1 cellular context compared by ENCODE assay signal in the genomic region with DNA sequence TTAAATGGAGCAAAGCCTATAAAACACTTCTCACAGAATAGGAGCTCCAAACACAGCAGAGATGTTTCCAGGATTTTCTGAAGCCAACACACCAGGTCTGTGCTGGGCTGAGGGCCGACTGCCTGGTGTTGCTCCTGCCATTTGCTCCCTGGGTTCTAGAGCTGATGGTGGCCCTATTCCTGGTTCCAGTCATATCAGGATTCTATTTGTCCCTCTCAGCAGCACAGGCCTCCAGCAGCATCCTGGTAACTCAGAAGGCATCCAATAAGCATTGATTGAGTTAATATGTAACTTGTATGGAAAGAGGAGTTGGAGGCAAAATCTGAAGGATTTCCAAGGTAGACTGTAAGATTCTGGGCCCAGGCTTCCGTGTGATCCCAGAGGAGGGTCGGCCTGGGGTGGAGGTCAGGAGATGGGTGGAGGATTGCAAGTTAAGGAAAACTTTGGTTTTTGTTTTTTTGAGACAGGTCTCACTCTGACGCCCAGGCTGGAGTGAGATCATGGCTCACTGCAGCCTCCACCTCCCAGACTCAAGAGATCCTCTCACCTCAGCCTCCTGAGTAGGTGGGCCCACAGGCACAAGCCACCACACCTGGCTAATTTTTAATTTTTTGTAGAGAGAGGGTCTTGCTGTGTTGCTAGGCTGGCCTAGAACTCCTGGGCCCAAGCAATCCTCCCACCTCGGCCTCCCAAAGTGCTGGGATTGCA.
A peak's percentile ranks its signal among the peaks of the same experiment; 100 is the strongest.
TF ChIP-seq lines count a peak whose summit lies in the region.

No MANE protein-coding gene starts in this region.

TF ChIP-seq in HepG2, 621 proteins besides CTCF, POLR2A, EP300 and RAD21 (continued from another document):
- TF ChIP-seq HDAC2 (CRISPR knock-in tag; IDR thresholded peaks at IDR 0.05) (0 out of 2 replicates have a peak, but pooled peaks have one; percentile 7), ZNF720 (CRISPR knock-in tag; IDR thresholded peaks at IDR 0.05) (no peak), ZNF7 (CRISPR knock-in tag; IDR thresholded peaks at IDR 0.05) (no peak), ZNF766 (CRISPR knock-in tag; IDR thresholded peaks at IDR 0.05; ENCODE audit: borderline replicate concordance) (no peak), NRL (CRISPR knock-in tag; IDR thresholded peaks at IDR 0.05; ENCODE audit: borderline replicate concordance) (no peak), ZNF850 (CRISPR knock-in tag; conservative IDR thresholded peaks at IDR 0.05) (no peak), HNRNPUL1 (IDR thresholded peaks at IDR 0.05; ENCODE audit: low read depth, low read length) (no peak), ZNF343 (CRISPR knock-in tag; IDR thresholded peaks at IDR 0.05) (no peak), ZNF296 (CRISPR knock-in tag; conservative IDR thresholded peaks at IDR 0.05) (no peak), SRY (CRISPR knock-in tag; IDR thresholded peaks at IDR 0.05) (no peak), AHR (CRISPR knock-in tag; IDR thresholded peaks at IDR 0.05) (no peak)
- TF ChIP-seq, protein P1, sequence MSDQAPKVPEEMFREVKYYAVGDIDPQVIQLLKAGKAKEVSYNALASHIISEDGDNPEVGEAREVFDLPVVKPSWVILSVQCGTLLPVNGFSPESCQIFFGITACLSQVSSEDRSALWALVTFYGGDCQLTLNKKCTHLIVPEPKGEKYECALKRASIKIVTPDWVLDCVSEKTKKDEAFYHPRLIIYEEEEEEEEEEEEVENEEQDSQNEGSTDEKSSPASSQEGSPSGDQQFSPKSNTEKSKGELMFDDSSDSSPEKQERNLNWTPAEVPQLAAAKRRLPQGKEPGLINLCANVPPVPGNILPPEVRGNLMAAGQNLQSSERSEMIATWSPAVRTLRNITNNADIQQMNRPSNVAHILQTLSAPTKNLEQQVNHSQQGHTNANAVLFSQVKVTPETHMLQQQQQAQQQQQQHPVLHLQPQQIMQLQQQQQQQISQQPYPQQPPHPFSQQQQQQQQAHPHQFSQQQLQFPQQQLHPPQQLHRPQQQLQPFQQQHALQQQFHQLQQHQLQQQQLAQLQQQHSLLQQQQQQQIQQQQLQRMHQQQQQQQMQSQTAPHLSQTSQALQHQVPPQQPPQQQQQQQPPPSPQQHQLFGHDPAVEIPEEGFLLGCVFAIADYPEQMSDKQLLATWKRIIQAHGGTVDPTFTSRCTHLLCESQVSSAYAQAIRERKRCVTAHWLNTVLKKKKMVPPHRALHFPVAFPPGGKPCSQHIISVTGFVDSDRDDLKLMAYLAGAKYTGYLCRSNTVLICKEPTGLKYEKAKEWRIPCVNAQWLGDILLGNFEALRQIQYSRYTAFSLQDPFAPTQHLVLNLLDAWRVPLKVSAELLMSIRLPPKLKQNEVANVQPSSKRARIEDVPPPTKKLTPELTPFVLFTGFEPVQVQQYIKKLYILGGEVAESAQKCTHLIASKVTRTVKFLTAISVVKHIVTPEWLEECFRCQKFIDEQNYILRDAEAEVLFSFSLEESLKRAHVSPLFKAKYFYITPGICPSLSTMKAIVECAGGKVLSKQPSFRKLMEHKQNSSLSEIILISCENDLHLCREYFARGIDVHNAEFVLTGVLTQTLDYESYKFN (CRISPR knock-in tag; conservative IDR thresholded peaks at IDR 0.05), result no peak
- TF ChIP-seq, protein P2, sequence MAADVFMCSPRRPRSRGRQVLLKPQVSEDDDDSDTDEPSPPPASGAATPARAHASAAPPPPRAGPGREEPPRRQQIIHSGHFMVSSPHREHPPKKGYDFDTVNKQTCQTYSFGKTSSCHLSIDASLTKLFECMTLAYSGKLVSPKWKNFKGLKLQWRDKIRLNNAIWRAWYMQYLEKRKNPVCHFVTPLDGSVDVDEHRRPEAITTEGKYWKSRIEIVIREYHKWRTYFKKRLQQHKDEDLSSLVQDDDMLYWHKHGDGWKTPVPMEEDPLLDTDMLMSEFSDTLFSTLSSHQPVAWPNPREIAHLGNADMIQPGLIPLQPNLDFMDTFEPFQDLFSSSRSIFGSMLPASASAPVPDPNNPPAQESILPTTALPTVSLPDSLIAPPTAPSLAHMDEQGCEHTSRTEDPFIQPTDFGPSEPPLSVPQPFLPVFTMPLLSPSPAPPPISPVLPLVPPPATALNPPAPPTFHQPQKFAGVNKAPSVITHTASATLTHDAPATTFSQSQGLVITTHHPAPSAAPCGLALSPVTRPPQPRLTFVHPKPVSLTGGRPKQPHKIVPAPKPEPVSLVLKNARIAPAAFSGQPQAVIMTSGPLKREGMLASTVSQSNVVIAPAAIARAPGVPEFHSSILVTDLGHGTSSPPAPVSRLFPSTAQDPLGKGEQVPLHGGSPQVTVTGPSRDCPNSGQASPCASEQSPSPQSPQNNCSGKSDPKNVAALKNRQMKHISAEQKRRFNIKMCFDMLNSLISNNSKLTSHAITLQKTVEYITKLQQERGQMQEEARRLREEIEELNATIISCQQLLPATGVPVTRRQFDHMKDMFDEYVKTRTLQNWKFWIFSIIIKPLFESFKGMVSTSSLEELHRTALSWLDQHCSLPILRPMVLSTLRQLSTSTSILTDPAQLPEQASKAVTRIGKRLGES (CRISPR knock-in tag; IDR thresholded peaks at IDR 0.05; ENCODE audit: borderline replicate concordance), result no peak
- TF ChIP-seq, protein P3, sequence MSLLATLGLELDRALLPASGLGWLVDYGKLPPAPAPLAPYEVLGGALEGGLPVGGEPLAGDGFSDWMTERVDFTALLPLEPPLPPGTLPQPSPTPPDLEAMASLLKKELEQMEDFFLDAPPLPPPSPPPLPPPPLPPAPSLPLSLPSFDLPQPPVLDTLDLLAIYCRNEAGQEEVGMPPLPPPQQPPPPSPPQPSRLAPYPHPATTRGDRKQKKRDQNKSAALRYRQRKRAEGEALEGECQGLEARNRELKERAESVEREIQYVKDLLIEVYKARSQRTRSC (CRISPR knock-in tag; IDR thresholded peaks at IDR 0.05; ENCODE audit: low read depth), result no peak
- TF ChIP-seq, protein P4, sequence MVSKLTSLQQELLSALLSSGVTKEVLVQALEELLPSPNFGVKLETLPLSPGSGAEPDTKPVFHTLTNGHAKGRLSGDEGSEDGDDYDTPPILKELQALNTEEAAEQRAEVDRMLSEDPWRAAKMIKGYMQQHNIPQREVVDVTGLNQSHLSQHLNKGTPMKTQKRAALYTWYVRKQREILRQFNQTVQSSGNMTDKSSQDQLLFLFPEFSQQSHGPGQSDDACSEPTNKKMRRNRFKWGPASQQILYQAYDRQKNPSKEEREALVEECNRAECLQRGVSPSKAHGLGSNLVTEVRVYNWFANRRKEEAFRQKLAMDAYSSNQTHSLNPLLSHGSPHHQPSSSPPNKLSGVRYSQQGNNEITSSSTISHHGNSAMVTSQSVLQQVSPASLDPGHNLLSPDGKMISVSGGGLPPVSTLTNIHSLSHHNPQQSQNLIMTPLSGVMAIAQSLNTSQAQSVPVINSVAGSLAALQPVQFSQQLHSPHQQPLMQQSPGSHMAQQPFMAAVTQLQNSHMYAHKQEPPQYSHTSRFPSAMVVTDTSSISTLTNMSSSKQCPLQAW (CRISPR knock-in tag; IDR thresholded peaks at IDR 0.05), result 0 out of 2 replicates have a peak, but pooled peaks have one; percentile 16
